ENCODE assay signal across 1 cellular context in the genomic region with DNA sequence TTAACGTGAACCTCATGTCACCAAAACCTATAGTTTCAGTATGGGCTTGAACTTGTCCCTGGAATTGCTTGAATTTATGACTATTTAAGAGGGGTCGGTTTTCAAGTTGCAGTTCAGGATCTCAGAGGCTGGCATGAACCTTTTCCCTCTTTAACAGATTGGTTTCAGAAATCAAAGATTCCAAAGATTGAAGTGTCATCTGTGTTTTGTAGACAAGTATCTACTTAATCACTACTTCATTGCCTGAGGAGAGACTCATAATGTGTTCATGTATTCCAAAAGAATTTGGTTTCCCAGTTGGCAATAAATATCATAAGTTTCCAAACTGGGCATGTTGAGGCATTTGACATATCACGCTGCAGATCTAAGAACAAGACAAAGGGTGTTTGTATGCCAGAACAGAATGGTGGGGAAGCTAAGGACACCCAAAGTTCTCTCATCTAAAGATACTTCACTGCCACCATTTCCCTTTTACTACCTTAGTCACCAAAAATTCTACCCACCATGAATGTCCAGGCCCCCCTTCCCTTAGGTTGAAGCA.
TF ChIP-seq lines count a peak whose summit lies in the region.

No MANE protein-coding gene starts in this region.

TF ChIP-seq in SK-N-SH, 30 proteins besides CTCF, POLR2A, EP300 and RAD21 (continued from another document):
- TF ChIP-seq, protein P1, sequence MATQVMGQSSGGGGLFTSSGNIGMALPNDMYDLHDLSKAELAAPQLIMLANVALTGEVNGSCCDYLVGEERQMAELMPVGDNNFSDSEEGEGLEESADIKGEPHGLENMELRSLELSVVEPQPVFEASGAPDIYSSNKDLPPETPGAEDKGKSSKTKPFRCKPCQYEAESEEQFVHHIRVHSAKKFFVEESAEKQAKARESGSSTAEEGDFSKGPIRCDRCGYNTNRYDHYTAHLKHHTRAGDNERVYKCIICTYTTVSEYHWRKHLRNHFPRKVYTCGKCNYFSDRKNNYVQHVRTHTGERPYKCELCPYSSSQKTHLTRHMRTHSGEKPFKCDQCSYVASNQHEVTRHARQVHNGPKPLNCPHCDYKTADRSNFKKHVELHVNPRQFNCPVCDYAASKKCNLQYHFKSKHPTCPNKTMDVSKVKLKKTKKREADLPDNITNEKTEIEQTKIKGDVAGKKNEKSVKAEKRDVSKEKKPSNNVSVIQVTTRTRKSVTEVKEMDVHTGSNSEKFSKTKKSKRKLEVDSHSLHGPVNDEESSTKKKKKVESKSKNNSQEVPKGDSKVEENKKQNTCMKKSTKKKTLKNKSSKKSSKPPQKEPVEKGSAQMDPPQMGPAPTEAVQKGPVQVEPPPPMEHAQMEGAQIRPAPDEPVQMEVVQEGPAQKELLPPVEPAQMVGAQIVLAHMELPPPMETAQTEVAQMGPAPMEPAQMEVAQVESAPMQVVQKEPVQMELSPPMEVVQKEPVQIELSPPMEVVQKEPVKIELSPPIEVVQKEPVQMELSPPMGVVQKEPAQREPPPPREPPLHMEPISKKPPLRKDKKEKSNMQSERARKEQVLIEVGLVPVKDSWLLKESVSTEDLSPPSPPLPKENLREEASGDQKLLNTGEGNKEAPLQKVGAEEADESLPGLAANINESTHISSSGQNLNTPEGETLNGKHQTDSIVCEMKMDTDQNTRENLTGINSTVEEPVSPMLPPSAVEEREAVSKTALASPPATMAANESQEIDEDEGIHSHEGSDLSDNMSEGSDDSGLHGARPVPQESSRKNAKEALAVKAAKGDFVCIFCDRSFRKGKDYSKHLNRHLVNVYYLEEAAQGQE (IDR thresholded peaks at IDR 0.05; ENCODE audit: low read depth, low read length), result no peak
